In the genomic region with DNA sequence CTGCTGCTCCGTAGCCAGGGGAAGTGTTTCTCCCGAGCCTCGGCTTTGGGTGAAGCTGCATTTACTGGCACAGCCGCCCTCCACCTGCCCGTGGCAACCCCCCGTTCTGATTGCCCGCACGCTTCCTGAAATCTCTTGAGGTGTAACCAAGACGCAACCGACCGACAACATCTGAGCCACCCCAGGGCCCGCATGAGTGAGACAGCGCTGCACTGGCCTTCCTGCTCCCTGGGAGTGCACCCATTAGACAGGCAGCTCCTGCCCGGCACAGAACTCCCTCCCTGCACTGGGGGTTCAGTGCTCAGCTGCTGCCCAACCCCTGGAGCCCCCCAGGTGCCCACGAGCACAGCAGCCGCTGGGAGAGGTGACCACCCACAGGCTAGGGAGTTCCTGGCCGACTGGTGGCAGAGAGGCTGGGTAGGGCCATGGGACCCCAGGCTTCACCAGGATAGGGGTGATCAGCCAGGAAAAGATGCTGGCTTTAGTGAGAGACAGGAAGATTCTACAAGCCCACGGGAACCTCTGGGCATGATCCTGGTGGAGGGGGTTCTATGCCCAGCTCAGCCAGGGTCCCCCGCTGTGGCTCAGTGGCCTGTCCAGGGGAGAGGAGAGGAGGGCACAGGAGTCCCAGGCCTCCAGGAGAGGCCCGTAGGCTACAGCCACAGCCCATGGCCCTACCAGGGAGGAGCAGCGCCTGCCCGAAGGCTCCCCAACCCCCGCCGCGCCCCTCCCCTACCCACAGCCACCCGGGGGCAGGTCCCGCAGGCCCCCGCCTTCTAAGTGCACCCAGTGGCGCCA, we compare ENCODE assay signal across 10 cellular contexts. TPM values are rescaled to one million over a fixed set of nuclear protein-coding genes. Genes with fewer than 3 reads are reported as not detected.
A peak's percentile ranks its signal among the peaks of the same experiment; 100 is the strongest.
DNase-seq lines count a peak whose midpoint lies in the region; ATAC-seq and TF ChIP-seq lines count a peak whose summit lies in the region.
"Had no signal": no experiment of that assay in that cellular context is flagged by ENCODE, and none has a peak within 500 bp of the region (broad histone marks: within the 10 kb centered on the region; RNA-seq: fewer than 3 reads in every experiment).

No MANE protein-coding gene starts in this region.

- no peak for DNase-seq in H9
- DNase-seq in activated naive CD8-positive, alpha-beta T cell treated with anti-CD3 and anti-CD28 coated beads for 36 hours = peak; percentile 32
- peak; percentile 49 for DNase-seq in stimulated activated naive CD8-positive, alpha-beta T cell treated with anti-CD3 and anti-CD28 coated beads, Interleukin-15, Interleukin-2, amounts not matched to agents 100 U/mL and 50 U/mL, for 24 hours
- no peak for DNase-seq in GM19240 (ENCODE audit: insufficient read length, low spot score)
- DNase-seq: NCI-H345; stimulated activated CD4-positive, alpha-beta T cell treated with anti-CD3 and anti-CD28 coated beads, Interleukin-15, amount 100 ng/mL, for 24 hours had no signal

- peaks cover 5 to 15% (median 15%) of the 10 kb centered on the region in 3 experiments; a peak in 6 of 7 replicates for H3K36me3 Mint-ChIP-seq in H9 (ENCODE audit: insufficient read depth in 1 of 3, low read depth in 3 of 3)
- no peaks in the 10 kb centered on the region for H3K36me3 Mint-ChIP-seq in activated naive CD8-positive, alpha-beta T cell treated with anti-CD3 and anti-CD28 coated beads for 36 hours

- peaks cover 2% of the 10 kb centered on the region for H3K79me1 ChIP-seq in H9 (ENCODE audit: insufficient read depth, low read depth, low read length, poor library complexity, severe bottlenecking)

- H2BK20ac ChIP-seq in H9 (ENCODE audit: low read depth, low read length, poor library complexity, severe bottlenecking) = no peak overlapping the region

- peaks cover 3% of the 10 kb centered on the region; the same call in 1 of the 2 replicates for H3K79me2 ChIP-seq in H9 (ENCODE audit: insufficient read depth, low read length)

- H3K27me3 ChIP-seq in H9 (ENCODE audit: insufficient read depth, low read length) (no peaks in the 10 kb centered on the region), iPS-15b (ENCODE audit: control insufficient read depth, insufficient read depth, low read length) (no peaks in the 10 kb centered on the region)

- no peak overlapping the region for H2BK5ac ChIP-seq in H9 (ENCODE audit: insufficient read length, low read length)

- peak overlapping the region; percentile 16 for H3K18ac ChIP-seq in H9 (ENCODE audit: insufficient read length, low read depth, low read length)

- H2AFZ ChIP-seq in H9 (ENCODE audit: low read length) = no peak overlapping the region

- H3K14ac ChIP-seq in H9 (ENCODE audit: insufficient read depth, low read length) = 0 out of 2 replicates have a peak overlapping the region, but pooled peaks have one; percentile 84

- no peak overlapping the region for H2BK12ac ChIP-seq in H9 (ENCODE audit: insufficient read length, low read depth, low read length)

- no peak overlapping the region for H3K4me3 ChIP-seq in iPS-15b (ENCODE audit: low read depth, low read length)

- H4K8ac ChIP-seq in H9 (replicated peaks; ENCODE audit: insufficient read length, low read depth, low read length) = no peak overlapping the region

- no peaks in the 10 kb centered on the region for H3K27me3 Mint-ChIP-seq in H9 (ENCODE audit: low read depth)
- H3K27me3 Mint-ChIP-seq in activated naive CD8-positive, alpha-beta T cell treated with anti-CD3 and anti-CD28 coated beads for 36 hours = peaks cover 6% of the 10 kb centered on the region

- H2BK120ac ChIP-seq in H9 (ENCODE audit: low read depth, low read length, poor library complexity, severe bottlenecking) = no peak overlapping the region

- H3K56ac ChIP-seq in H9 (ENCODE audit: insufficient read length, low read depth, low read length) = no peak overlapping the region

- peak overlapping the region; percentile 40 to 67 for H3K4me3 Mint-ChIP-seq in H9
- H3K4me3 Mint-ChIP-seq in activated naive CD8-positive, alpha-beta T cell treated with anti-CD3 and anti-CD28 coated beads for 36 hours = peak overlapping the region; percentile 80

- ATAC-seq in stimulated activated naive CD8-positive, alpha-beta T cell treated with anti-CD3 and anti-CD28 coated beads, Interleukin-15, Interleukin-2, amounts not matched to agents 100 U/mL and 50 U/mL, for 24 hours = peak; percentile 53
- ATAC-seq in GM18861 (IDR thresholded peaks at IDR 0.05; ENCODE audit: unreplicated experiment) (no peak), GM21717 (IDR thresholded peaks at IDR 0.05; ENCODE audit: unreplicated experiment) (no peak), GM21360 (IDR thresholded peaks at IDR 0.05; ENCODE audit: unreplicated experiment) (no peak)

- no peak overlapping the region for H3K9ac ChIP-seq in H9 (ENCODE audit: extremely low read depth, insufficient read length, low read length)
- peak overlapping the region; percentile 37 for H3K9ac ChIP-seq in iPS-15b (ENCODE audit: low read depth, low read length)

- H3K9me3 ChIP-seq in H9 (ENCODE audit: control insufficient read depth, low read depth, low read length) = no peaks in the 10 kb centered on the region
- H3K9me3 ChIP-seq in iPS-15b (ENCODE audit: control insufficient read depth, insufficient read depth, low read length) = no peaks in the 10 kb centered on the region

- H3K4me1 Mint-ChIP-seq in H9 = peaks cover 15 to 25% of the 10 kb centered on the region in 2 experiments
- peaks cover 15% of the 10 kb centered on the region for H3K4me1 Mint-ChIP-seq in activated naive CD8-positive, alpha-beta T cell treated with anti-CD3 and anti-CD28 coated beads for 36 hours

- H4K5ac ChIP-seq in H9 (ENCODE audit: insufficient read length, low read depth, low read length) = no peak overlapping the region

- H3K27ac Mint-ChIP-seq in H9 = peak overlapping the region; percentile 56 to 96 (median 85)
- peak overlapping the region; percentile 68 for H3K27ac Mint-ChIP-seq in activated naive CD8-positive, alpha-beta T cell treated with anti-CD3 and anti-CD28 coated beads for 36 hours

- H3K9me3 Mint-ChIP-seq in H9 = no peaks in the 10 kb centered on the region; a peak in 1 of 5 replicates
- H3K9me3 Mint-ChIP-seq in activated naive CD8-positive, alpha-beta T cell treated with anti-CD3 and anti-CD28 coated beads for 36 hours = no peaks in the 10 kb centered on the region

- no peak overlapping the region for H3K27ac ChIP-seq in H9 (ENCODE audit: insufficient read length, low read depth, low read length)

- H3K36me3 ChIP-seq in iPS-15b (ENCODE audit: control insufficient read depth, insufficient read depth, low read length) = peaks cover 30% of the 10 kb centered on the region

- H2AK5ac ChIP-seq in H9 (ENCODE audit: insufficient read length, low read length) = no peak overlapping the region

- peak overlapping the region; percentile 64; the same call in 1 of the 2 replicates for H3K4ac ChIP-seq in H9 (ENCODE audit: low read depth, low read length)

- H3K23me2 ChIP-seq in H9 (ENCODE audit: insufficient read length, low read depth, low read length, poor library complexity, severe bottlenecking) = no peaks in the 10 kb centered on the region

- H3K4me2 ChIP-seq in H9 (ENCODE audit: insufficient read depth, insufficient read length, low read length) = peak overlapping the region; percentile 12

- no peaks in the 10 kb centered on the region for H4K20me1 ChIP-seq in H9 (ENCODE audit: control insufficient read depth, insufficient read depth, insufficient read length)

- H4K91ac ChIP-seq in H9 (ENCODE audit: insufficient read length, low read depth, low read length) = no peak overlapping the region

- no peak for TF ChIP-seq CTCF in H9 (conservative IDR thresholded peaks at IDR 0.05)

- H3K4me1 ChIP-seq in H9 (ENCODE audit: insufficient read depth, low read length) (no peaks in the 10 kb centered on the region), iPS-15b (ENCODE audit: control insufficient read depth, insufficient read depth, low read length) (peaks cover 4% of the 10 kb centered on the region)

- H2BK15ac ChIP-seq in H9 (ENCODE audit: low read depth, low read length) = no peak overlapping the region

- H3T11ph ChIP-seq in H9 (ENCODE audit: low read length) = no peak overlapping the region

- H3K23ac ChIP-seq in H9 (ENCODE audit: insufficient read length, low read depth, low read length) = no peak overlapping the region

- WGBS in H9 (ENCODE audit: extremely low coverage, insufficient read length, low lambda C conversion rate) = no CpG with 5 or more reads among the region's 29 CpGs

RNA-seq across cellular contexts. Expression of gene PLXNB2, which starts 14.6 kb away (rescaled TPM):
- 84.4 and 87.6 TPM in 2 replicates for total RNA-seq in H9 (2021)
- total RNA-seq in activated naive CD8-positive, alpha-beta T cell treated with anti-CD3 and anti-CD28 coated beads for 36 hours = 10 to 100 TPM; 16.1 to 16.8 TPM

RNA-seq across cellular contexts. Expression of gene MAPK11, which starts 22.7 kb away (rescaled TPM):
- 1.5 and 2.1 TPM in 2 replicates for total RNA-seq in H9 (2021)
- total RNA-seq in activated naive CD8-positive, alpha-beta T cell treated with anti-CD3 and anti-CD28 coated beads for 36 hours = 1 to 10 TPM; 3.2 to 3.3 TPM

RNA-seq across cellular contexts. Expression of gene MAPK12, which starts 31.4 kb away (rescaled TPM):
- 31.3 and 32.3 TPM in 2 replicates for total RNA-seq in H9 (2021)
- total RNA-seq in activated naive CD8-positive, alpha-beta T cell treated with anti-CD3 and anti-CD28 coated beads for 36 hours = 1 to 10 TPM; 3.5 to 3.6 TPM

RNA-seq across cellular contexts. Expression of gene DENND6B, which starts 34.0 kb away (rescaled TPM):
- total RNA-seq in H9 (2021) = 1.0 and 1.5 TPM in 2 replicates
- total RNA-seq in activated naive CD8-positive, alpha-beta T cell treated with anti-CD3 and anti-CD28 coated beads for 36 hours = 1 to 10 TPM; 4.2 to 4.7 TPM

RNA-seq across cellular contexts. Expression of gene HDAC10, which starts 41.8 kb away (rescaled TPM):
- total RNA-seq in H9 (2021) = 41.1 and 45.0 TPM in 2 replicates
- total RNA-seq in activated naive CD8-positive, alpha-beta T cell treated with anti-CD3 and anti-CD28 coated beads for 36 hours = 10 to 100 TPM; 37.3 to 42.3 TPM

Comparison
In these comparisons a context has a peak if more than half of its experiments do, and no peak if none do; other contexts are left out.
1. DNase-seq: peak in activated naive CD8-positive, alpha-beta T cell treated with anti-CD3 and anti-CD28 coated beads for 36 hours (single experiment) and stimulated activated naive CD8-positive, alpha-beta T cell treated with anti-CD3 and anti-CD28 coated beads, Interleukin-15, Interleukin-2, amounts not matched to agents 100 U/mL and 50 U/mL, for 24 hours (single experiment); none in H9 (single experiment) and GM19240 (single experiment).